In the genomic region with DNA sequence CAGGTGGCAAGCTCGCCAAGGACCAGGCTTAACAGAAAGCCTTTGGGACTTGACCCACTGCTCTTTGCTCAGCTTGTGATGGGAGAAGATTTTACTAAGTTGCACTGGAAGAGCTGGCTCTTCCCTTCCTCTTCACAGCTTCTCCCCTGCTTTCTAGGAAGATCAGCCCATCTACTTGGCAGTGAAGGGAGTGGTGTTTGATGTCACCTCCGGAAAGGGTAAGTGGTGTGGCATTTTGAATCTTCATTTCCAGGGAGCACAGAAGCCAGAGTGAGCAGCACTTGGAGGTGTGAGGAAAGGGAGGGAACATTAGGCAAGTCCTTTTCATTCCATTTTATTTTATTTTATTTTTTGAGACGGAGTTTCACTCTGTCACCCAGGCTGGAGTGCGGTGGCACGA, we compare ENCODE assay signal across 32 cellular contexts.
"Had no signal": no experiment of that assay in that cellular context is flagged by ENCODE, and none has a peak within 500 bp of the region (broad histone marks: within the 10 kb centered on the region; RNA-seq: fewer than 3 reads in every experiment).

No MANE protein-coding gene starts in this region.

- ATAC-seq: activated CD8-positive, alpha-beta T cell treated with anti-CD3 and anti-CD28 coated beads for 36 hours; activated naive CD4-positive, alpha-beta T cell treated with anti-CD3 and anti-CD28 coated beads, Interleukin-2, amount 50 U/mL, for 72 hours; activated T-cell treated with anti-CD3 and anti-CD28 coated beads, Interleukin-2, amount 50 U/mL, for 4 hours; activated T-cell treated with anti-CD3 and anti-CD28 coated beads, Interleukin-2, amount 50 U/mL, for 72 hours; activated T-helper 17 cell treated with anti-CD3 and anti-CD28 coated beads, Interleukin-2, amount 50 U/mL, for 72 hours; body of pancreas had no signal

- H3K36me3 ChIP-seq: brain microvascular endothelial cell, breast epithelium had no signal

- H3K4me3 ChIP-seq: adrenal gland, body of pancreas, breast epithelium had no signal

- DNase-seq: activated B cell treated with CpG ODN at 0.5 μM for 24 hours; activated CD4-positive, alpha-beta memory T cell treated with anti-CD3 and anti-CD28 coated beads for 36 hours; activated CD4-positive, alpha-beta T cell treated with anti-CD3 and anti-CD28 coated beads for 4 hours; activated CD4-positive, alpha-beta T cell treated with anti-CD3 and anti-CD28 coated beads, Interleukin-2, amount 10 ng/mL, durations not matched to agents 24 days and 14 days; activated CD4-positive, alpha-beta T cell treated with anti-CD3 and anti-CD28 coated beads, Interleukin-2, amount 50 U/mL, for 1 hour; activated CD4-positive, alpha-beta T cell treated with anti-CD3 and anti-CD28 coated beads, Interleukin-2, amount 50 U/mL, for 4 hours; activated CD4-positive, CD25-positive, alpha-beta regulatory T cell treated with anti-CD3 and anti-CD28 coated beads, Interleukin-2, amount 50 U/mL, for 72 hours; activated CD8-positive, alpha-beta memory T cell treated with anti-CD3 and anti-CD28 coated beads, Interleukin-2, amount 50 U/mL, for 4 hours; activated CD8-positive, alpha-beta T cell treated with anti-CD3 and anti-CD28 coated beads for 36 hours; activated effector memory CD4-positive, alpha-beta T cell treated with anti-CD3 and anti-CD28 coated beads, Interleukin-2, amount 50 U/mL, for 16 hours; activated gamma-delta T cell treated with Interleukin-2 at 50 U/mL for 16 hours; activated naive CD4-positive, alpha-beta T cell; activated naive CD4-positive, alpha-beta T cell treated with anti-CD3 and anti-CD28 coated beads for 36 hours; activated naive CD4-positive, alpha-beta T cell treated with anti-CD3 and anti-CD28 coated beads, Interleukin-2, amount 50 U/mL, for 16 hours; activated naive CD8-positive, alpha-beta T cell treated with anti-CD3 and anti-CD28 coated beads for 36 hours; activated T-cell treated with anti-CD3 and anti-CD28 coated beads for 4 hours; activated T-cell treated with anti-CD3 and anti-CD28 coated beads, Interleukin-2, amount 50 U/mL, for 1 hour; activated T-cell treated with anti-CD3 and anti-CD28 coated beads, Interleukin-2, amount 50 U/mL, for 4 hours; activated T-cell treated with anti-CD3 and anti-CD28 coated beads, Interleukin-2, amount 50 U/mL, for 72 hours; adrenal gland; amniotic stem cell; aorta; body of pancreas; brain microvascular endothelial cell; central memory CD4-positive, alpha-beta T cell; T-helper 1 cell; T-helper 2 cell; T-helper 9 cell had no signal

- H3K27me3 ChIP-seq: adrenal gland, body of pancreas, brain microvascular endothelial cell, breast epithelium had no signal

- H3K27ac ChIP-seq: adrenal gland, body of pancreas, brain microvascular endothelial cell, breast epithelium, VCaP had no signal

- H3K9me3 ChIP-seq: adrenal gland, body of pancreas, breast epithelium had no signal

- H3K4me1 ChIP-seq: adrenal gland, breast epithelium had no signal
